Comparison of ENCODE assay signal across 28 cellular contexts in genomic region chr3:41572092-41572491, GRCh38.
"Had no signal": no experiment of that assay in that cellular context is flagged by ENCODE, and none has a peak within 500 bp of the region (broad histone marks: within the 10 kb centered on the region; RNA-seq: fewer than 3 reads in every experiment).

No MANE protein-coding gene starts in this region.

- H3K27ac ChIP-seq: left lung, lower lobe of right lung, ovary, skin epidermis, suprapubic skin, thoracic aorta, tibial nerve, upper lobe of left lung had no signal

- H3K36me3 Mint-ChIP-seq: mesothelial cell of epicardium; natural killer cell treated with Interleukin-12 subunit alpha and Interleukin-12 subunit beta and Interleukin-15 and Interleukin-18, amount 100 ng/mL, for 72 hours had no signal

- H3K9me3 Mint-ChIP-seq: immature natural killer cell; mesothelial cell of epicardium; natural killer cell treated with Interleukin-12 subunit alpha and Interleukin-12 subunit beta and Interleukin-15 and Interleukin-18, amount 100 ng/mL, for 72 hours; stimulated activated naive CD8-positive, alpha-beta T cell treated with anti-CD3 and anti-CD28 coated beads, Interleukin-15, Interleukin-2, amounts not matched to agents 100 ng/mL and 50 ng/mL, for 24 hours had no signal

- H3K27me3 Mint-ChIP-seq: naive thymus-derived CD4-positive, alpha-beta T cell; progenitor cell of endocrine pancreas; stimulated activated naive CD8-positive, alpha-beta T cell treated with anti-CD3 and anti-CD28 coated beads, Interleukin-15, Interleukin-2, amounts not matched to agents 100 ng/mL and 50 ng/mL, for 24 hours had no signal

- H3K4me1 Mint-ChIP-seq: immature natural killer cell; mesothelial cell of epicardium; naive thymus-derived CD4-positive, alpha-beta T cell had no signal

- ATAC-seq: left colon; left lung; lower lobe of right lung; natural killer cell treated with Interleukin-12 subunit alpha and Interleukin-12 subunit beta and Interleukin-15 and Interleukin-18, amount 100 ng/mL, for 72 hours; right cardiac atrium; sciatic nerve had no signal

- H3K4me1 ChIP-seq: left lung, lower lobe of right lung, upper lobe of left lung had no signal

- H3K4me3 Mint-ChIP-seq: immature natural killer cell; mesothelial cell of epicardium; naive thymus-derived CD4-positive, alpha-beta T cell; natural killer cell treated with Interleukin-12 subunit alpha and Interleukin-12 subunit beta and Interleukin-15 and Interleukin-18, amount 100 ng/mL, for 72 hours; stimulated activated naive CD8-positive, alpha-beta T cell treated with anti-CD3 and anti-CD28 coated beads, Interleukin-15, Interleukin-2, amounts not matched to agents 100 ng/mL and 50 ng/mL, for 24 hours had no signal

- H3K9me3 ChIP-seq: left lung, lower lobe of right lung, ovary, suprapubic skin, thoracic aorta, tibial nerve, upper lobe of left lung had no signal

- H3K36me3 ChIP-seq: left lung, lower lobe of right lung, ovary, suprapubic skin, thoracic aorta, tibial nerve, upper lobe of left lung had no signal

- H3K4me3 ChIP-seq: left lung, lower lobe of right lung, ovary, skin epidermis, suprapubic skin, thoracic aorta, tibial nerve, upper lobe of left lung had no signal

- DNase-seq: hypothalamus; immature natural killer cell; kidney; left colon; left lung; lower lobe of right lung; mammary epithelial cell; mesendoderm; naive thymus-derived CD4-positive, alpha-beta T cell; ovary; right cardiac atrium; stimulated activated CD4-positive, alpha-beta T cell treated with anti-CD3 and anti-CD28 coated beads, Interleukin-12 subunit alpha, Interleukin-12 subunit beta, amount 100 ng/mL, for 4 hours; stimulated activated CD4-positive, alpha-beta T cell treated with anti-CD3 and anti-CD28 coated beads, Interleukin-15, amount 100 ng/mL, for 24 hours; stimulated activated CD4-positive, alpha-beta T cell treated with anti-CD3 and anti-CD28 coated beads, Interleukin-2, amount 100 ng/mL, for 24 hours; stimulated activated CD4-positive, alpha-beta T cell treated with anti-CD3 and anti-CD28 coated beads, Interleukin-4, amount 100 ng/mL, for 1 hour; stimulated activated naive CD4-positive, alpha-beta T cell; upper lobe of left lung had no signal

- FAIRE-seq: islet of Langerhans, kidney, urothelium cell line had no signal

- H3K27me3 ChIP-seq: left lung, ovary, suprapubic skin, tibial nerve, upper lobe of left lung had no signal

- H3K27ac Mint-ChIP-seq: immature natural killer cell; mesothelial cell of epicardium; naive thymus-derived CD4-positive, alpha-beta T cell; natural killer cell treated with Interleukin-12 subunit alpha and Interleukin-12 subunit beta and Interleukin-15 and Interleukin-18, amount 100 ng/mL, for 72 hours; progenitor cell of endocrine pancreas; stimulated activated naive CD8-positive, alpha-beta T cell treated with anti-CD3 and anti-CD28 coated beads, Interleukin-15, Interleukin-2, amounts not matched to agents 100 ng/mL and 50 ng/mL, for 24 hours had no signal
